In genomic region chr11:3854660-3854976, GRCh38 we compare ENCODE assay signal across 8 cellular contexts. TPM values are rescaled to one million over a fixed set of nuclear protein-coding genes. Genes with fewer than 3 reads are reported as not detected.
DNase-seq lines count a peak whose midpoint lies in the region; ATAC-seq and TF ChIP-seq lines count a peak whose summit lies in the region.

No MANE protein-coding gene starts in this region.

- peak overlapping the region; percentile 89 to 98 (median 92) for H3K4me3 Mint-ChIP-seq in CD8-positive, alpha-beta memory T cell

- no peak for TF ChIP-seq CTCF in neutrophil (IDR thresholded peaks at IDR 0.05)

- H3K27ac Mint-ChIP-seq in CD8-positive, alpha-beta memory T cell: peak overlapping the region; percentile 98 to 100 (median 99)

- CTCF ChIA-PET in CD8-positive, alpha-beta memory T cell (lab: Charles Lee): interaction anchor here (0.7 to 13.6 kb wide), 63 partner anchors 8 to 333 kb away, joined by 3 to 407 read pairs (median 7); partner anchors contain the start of genes NUP98, PGAP2 and RHOG

- peaks cover 0 to 3% of the 10 kb centered on the region in 2 donors for H3K27me3 Mint-ChIP-seq in CD8-positive, alpha-beta memory T cell

- H3K4me1 ChIP-seq in CD8-positive, alpha-beta memory T cell (ENCODE audit: insufficient read depth, low read length): peaks cover 52% of the 10 kb centered on the region
- H3K4me1 ChIP-seq in ectodermal cell (ENCODE audit: control insufficient read depth, insufficient read depth, low read length) (peaks cover 7% of the 10 kb centered on the region), neutrophil (ENCODE audit: control insufficient read depth in 1 of 2, insufficient read depth in 1 of 2, low read depth in 1 of 2, low read length in 1 of 2) (peaks cover 49 to 53% of the 10 kb centered on the region in 2 experiments)

- H3K27ac ChIP-seq in CD8-positive, alpha-beta memory T cell (ENCODE audit: low read depth, low read length): peak overlapping the region; percentile 86
- H3K27ac ChIP-seq in ectodermal cell (ENCODE audit: insufficient read depth, low read depth, low read length, poor library complexity, severe bottlenecking) (no peak overlapping the region), neutrophil (peak overlapping the region; percentile 98)

- peaks cover 57 to 62% (median 61%) of the 10 kb centered on the region in 3 donors for H3K4me1 Mint-ChIP-seq in CD8-positive, alpha-beta memory T cell

- POLR2A ChIA-PET in CD8-positive, alpha-beta memory T cell (lab: Charles Lee): interaction anchor here (0.6 to 7.1 kb wide), 26 partner anchors 9 to 241 kb away, joined by 3 to 157 read pairs (median 4); partner anchors contain the start of genes NUP98, PGAP2 and RHOG

- no peaks in the 10 kb centered on the region for H3K9me3 ChIP-seq in CD8-positive, alpha-beta memory T cell (ENCODE audit: low read length)
- H3K9me3 ChIP-seq in MG63 (no peaks in the 10 kb centered on the region), ectodermal cell (ENCODE audit: control insufficient read depth, low read length) (no peaks in the 10 kb centered on the region), neutrophil (no peaks in the 10 kb centered on the region)

- H3K9me3 Mint-ChIP-seq in CD8-positive, alpha-beta memory T cell: no peaks in the 10 kb centered on the region

- no peak for DNase-seq in CD8-positive, alpha-beta memory T cell
- DNase-seq in MG63 (no peak), DMS79 treated with DMSO at 0.1 percent for 48 hours (lab: John Stamatoyannopoulos, UW) (no peak), occipital lobe (lab: John Stamatoyannopoulos, UW) (no peak)

- peak overlapping the region; percentile 84 for H3K4me3 ChIP-seq in CD8-positive, alpha-beta memory T cell (ENCODE audit: low read length)
- H3K4me3 ChIP-seq in MG63 (peak overlapping the region; percentile 88; the same call in 1 of the 2 replicates), ectodermal cell (ENCODE audit: insufficient read depth, low read depth, low read length) (peak overlapping the region; percentile 64), neutrophil (ENCODE audit: low read depth in 1 of 2, low read length in 1 of 2) (peak overlapping the region; percentile 77 to 93)

- no peaks in the 10 kb centered on the region for H3K27me3 ChIP-seq in CD8-positive, alpha-beta memory T cell (ENCODE audit: insufficient read depth, low read length, poor library complexity, severe bottlenecking)
- H3K27me3 ChIP-seq in MG63 (no peaks in the 10 kb centered on the region), ectodermal cell (ENCODE audit: control insufficient read depth, insufficient read depth, low read length, poor library complexity, severe bottlenecking) (peaks cover 13% of the 10 kb centered on the region), neutrophil (no peaks in the 10 kb centered on the region)

- no peaks in the 10 kb centered on the region for H3K36me3 ChIP-seq in CD8-positive, alpha-beta memory T cell (ENCODE audit: insufficient read depth, low read length)
- no peaks in the 10 kb centered on the region for H3K36me3 ChIP-seq in MG63
- no peaks in the 10 kb centered on the region for H3K36me3 ChIP-seq in ectodermal cell (ENCODE audit: control insufficient read depth, insufficient read depth, low read length)
- H3K36me3 ChIP-seq in neutrophil: no peaks in the 10 kb centered on the region

- 27% methylated on average over 7 of the region's 7 CpGs for WGBS in ectodermal cell, 2 experiments

- ATAC-seq in GM21381 (IDR thresholded peaks at IDR 0.05; ENCODE audit: unreplicated experiment): no peak
- ATAC-seq in GM21825 (IDR thresholded peaks at IDR 0.05; ENCODE audit: unreplicated experiment): no peak

- peaks cover 0 to 17% (median 0%) of the 10 kb centered on the region in 3 donors for H3K36me3 Mint-ChIP-seq in CD8-positive, alpha-beta memory T cell

RNA-seq across cellular contexts. Expression of gene STIM1, which starts 0.8 kb away (rescaled TPM):
- total RNA-seq in CD8-positive, alpha-beta memory T cell: 10 to 100 TPM; 45.6 to 46.0 TPM
- 43.8 TPM for polyA plus RNA-seq in CD8-positive, alpha-beta memory T cell
- 13.4 and 16.5 TPM in 2 replicates for total RNA-seq in MG63 (2014; rRNA removed; shearing (Covaris generic); ENCODE audit: low replicate concordance)
- 18.1 TPM for polyA plus RNA-seq in ectodermal cell (2013, experiment 1 of 4)
- polyA plus RNA-seq in ectodermal cell (2013, experiment 2 of 4): 17.3 TPM
- polyA plus RNA-seq in ectodermal cell (2013, experiment 3 of 4): 15.1 TPM
- 18.6 TPM for polyA plus RNA-seq in ectodermal cell (2013, experiment 4 of 4)
- total RNA-seq in occipital lobe: 12.3 TPM

RNA-seq across cellular contexts. Expression of gene RHOG, which starts 13.9 kb away (rescaled TPM):
- total RNA-seq in CD8-positive, alpha-beta memory T cell: 100 to 1,000 TPM; 170 to 175 TPM
- 229 TPM for polyA plus RNA-seq in CD8-positive, alpha-beta memory T cell
- total RNA-seq in MG63 (2014; rRNA removed; shearing (Covaris generic); ENCODE audit: low replicate concordance): 13.0 and 23.7 TPM in 2 replicates
- polyA plus RNA-seq in ectodermal cell (2013, experiment 1 of 4): 24.4 TPM
- polyA plus RNA-seq in ectodermal cell (2013, experiment 2 of 4): 25.9 TPM
- 24.9 TPM for polyA plus RNA-seq in ectodermal cell (2013, experiment 3 of 4)
- polyA plus RNA-seq in ectodermal cell (2013, experiment 4 of 4): 24.9 TPM
- 2.0 TPM for total RNA-seq in occipital lobe

RNA-seq across cellular contexts. Expression of gene PGAP2, which starts 46.3 kb away (rescaled TPM):
- 10 to 100 TPM; 38.9 to 40.2 TPM for total RNA-seq in CD8-positive, alpha-beta memory T cell
- 16.1 TPM for polyA plus RNA-seq in CD8-positive, alpha-beta memory T cell
- 8.1 and 8.9 TPM in 2 replicates for total RNA-seq in MG63 (2014; rRNA removed; shearing (Covaris generic); ENCODE audit: low replicate concordance)
- polyA plus RNA-seq in ectodermal cell (2013, experiment 1 of 4): 47.0 TPM
- polyA plus RNA-seq in ectodermal cell (2013, experiment 2 of 4): 42.8 TPM
- polyA plus RNA-seq in ectodermal cell (2013, experiment 3 of 4): 37.0 TPM
- 34.4 TPM for polyA plus RNA-seq in ectodermal cell (2013, experiment 4 of 4)
- 9.4 TPM for total RNA-seq in occipital lobe

RNA-seq across cellular contexts. Expression of gene NUP98, which starts 57.3 kb away (rescaled TPM):
- total RNA-seq in CD8-positive, alpha-beta memory T cell: 100 to 1,000 TPM; 101 to 105 TPM
- polyA plus RNA-seq in CD8-positive, alpha-beta memory T cell: 49.0 TPM
- 99.7 and 106 TPM in 2 replicates for total RNA-seq in MG63 (2014; rRNA removed; shearing (Covaris generic); ENCODE audit: low replicate concordance)
- polyA plus RNA-seq in ectodermal cell (2013, experiment 1 of 4): 82.8 TPM
- polyA plus RNA-seq in ectodermal cell (2013, experiment 2 of 4): 85.4 TPM
- polyA plus RNA-seq in ectodermal cell (2013, experiment 3 of 4): 70.1 TPM
- 71.7 TPM for polyA plus RNA-seq in ectodermal cell (2013, experiment 4 of 4)
- total RNA-seq in occipital lobe: 72.1 TPM
